In genomic region chr7:71752171-71752935, GRCh38 we compare ENCODE assay signal across 1 cellular context.
TF ChIP-seq lines count a peak whose summit lies in the region.

No MANE protein-coding gene starts in this region.

TF ChIP-seq in HepG2, 621 proteins besides CTCF, POLR2A, EP300 and RAD21 (continued from another document and continues in another):
- TF ChIP-seq ZNF282 (IDR thresholded peaks at IDR 0.05; ENCODE audit: partially characterized antibody) (no peak), TEF (CRISPR knock-in tag; IDR thresholded peaks at IDR 0.05) (no peak), ZNF720 (CRISPR knock-in tag; IDR thresholded peaks at IDR 0.05) (no peak), CREM (IDR thresholded peaks at IDR 0.05) (no peak), CREM (CRISPR knock-in tag; IDR thresholded peaks at IDR 0.05) (no peak), KDM2A (CRISPR knock-in tag; IDR thresholded peaks at IDR 0.05; ENCODE audit: borderline replicate concordance, low read depth) (peak; percentile 43; the same call in 1 of the 2 replicates), STAT5B (CRISPR knock-in tag; IDR thresholded peaks at IDR 0.05) (no peak), ZNF296 (CRISPR knock-in tag; conservative IDR thresholded peaks at IDR 0.05) (no peak), ZNF460 (CRISPR knock-in tag; IDR thresholded peaks at IDR 0.05; ENCODE audit: borderline replicate concordance) (no peak), RXRB (CRISPR knock-in tag; IDR thresholded peaks at IDR 0.05; ENCODE audit: borderline replicate concordance) (no peak), GTF2F1 (IDR thresholded peaks at IDR 0.05; ENCODE audit: low read length) (no peak), ATM (IDR thresholded peaks at IDR 0.05; ENCODE audit: borderline replicate concordance) (no peak), NCOA5 (CRISPR knock-in tag; IDR thresholded peaks at IDR 0.05) (no peak), ZNF317 (CRISPR knock-in tag; IDR thresholded peaks at IDR 0.05) (no peak), ZFP36 (IDR thresholded peaks at IDR 0.05; ENCODE audit: borderline replicate concordance, low read depth, low read length, partially characterized antibody) (peak; percentile 65), ZNF143 (CRISPR knock-in tag; IDR thresholded peaks at IDR 0.05) (no peak), RELA (CRISPR knock-in tag; IDR thresholded peaks at IDR 0.05) (no peak), ZNF142 (CRISPR knock-in tag; IDR thresholded peaks at IDR 0.05) (no peak), ZNF230 (CRISPR knock-in tag; IDR thresholded peaks at IDR 0.05) (no peak), POLR2AphosphoS2 (IDR thresholded peaks at IDR 0.05; ENCODE audit: low read depth, low read length) (no peak), ZNF776 (CRISPR knock-in tag; IDR thresholded peaks at IDR 0.05) (no peak), ZNF205 (CRISPR knock-in tag; IDR thresholded peaks at IDR 0.05) (peak; percentile 37; the same call in 1 of the 2 replicates)
- TF ChIP-seq, protein P1, sequence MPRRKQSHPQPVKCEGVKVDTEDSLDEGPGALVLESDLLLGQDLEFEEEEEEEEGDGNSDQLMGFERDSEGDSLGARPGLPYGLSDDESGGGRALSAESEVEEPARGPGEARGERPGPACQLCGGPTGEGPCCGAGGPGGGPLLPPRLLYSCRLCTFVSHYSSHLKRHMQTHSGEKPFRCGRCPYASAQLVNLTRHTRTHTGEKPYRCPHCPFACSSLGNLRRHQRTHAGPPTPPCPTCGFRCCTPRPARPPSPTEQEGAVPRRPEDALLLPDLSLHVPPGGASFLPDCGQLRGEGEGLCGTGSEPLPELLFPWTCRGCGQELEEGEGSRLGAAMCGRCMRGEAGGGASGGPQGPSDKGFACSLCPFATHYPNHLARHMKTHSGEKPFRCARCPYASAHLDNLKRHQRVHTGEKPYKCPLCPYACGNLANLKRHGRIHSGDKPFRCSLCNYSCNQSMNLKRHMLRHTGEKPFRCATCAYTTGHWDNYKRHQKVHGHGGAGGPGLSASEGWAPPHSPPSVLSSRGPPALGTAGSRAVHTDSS (CRISPR knock-in tag; conservative IDR thresholded peaks at IDR 0.05): no peak
- TF ChIP-seq, protein P2, sequence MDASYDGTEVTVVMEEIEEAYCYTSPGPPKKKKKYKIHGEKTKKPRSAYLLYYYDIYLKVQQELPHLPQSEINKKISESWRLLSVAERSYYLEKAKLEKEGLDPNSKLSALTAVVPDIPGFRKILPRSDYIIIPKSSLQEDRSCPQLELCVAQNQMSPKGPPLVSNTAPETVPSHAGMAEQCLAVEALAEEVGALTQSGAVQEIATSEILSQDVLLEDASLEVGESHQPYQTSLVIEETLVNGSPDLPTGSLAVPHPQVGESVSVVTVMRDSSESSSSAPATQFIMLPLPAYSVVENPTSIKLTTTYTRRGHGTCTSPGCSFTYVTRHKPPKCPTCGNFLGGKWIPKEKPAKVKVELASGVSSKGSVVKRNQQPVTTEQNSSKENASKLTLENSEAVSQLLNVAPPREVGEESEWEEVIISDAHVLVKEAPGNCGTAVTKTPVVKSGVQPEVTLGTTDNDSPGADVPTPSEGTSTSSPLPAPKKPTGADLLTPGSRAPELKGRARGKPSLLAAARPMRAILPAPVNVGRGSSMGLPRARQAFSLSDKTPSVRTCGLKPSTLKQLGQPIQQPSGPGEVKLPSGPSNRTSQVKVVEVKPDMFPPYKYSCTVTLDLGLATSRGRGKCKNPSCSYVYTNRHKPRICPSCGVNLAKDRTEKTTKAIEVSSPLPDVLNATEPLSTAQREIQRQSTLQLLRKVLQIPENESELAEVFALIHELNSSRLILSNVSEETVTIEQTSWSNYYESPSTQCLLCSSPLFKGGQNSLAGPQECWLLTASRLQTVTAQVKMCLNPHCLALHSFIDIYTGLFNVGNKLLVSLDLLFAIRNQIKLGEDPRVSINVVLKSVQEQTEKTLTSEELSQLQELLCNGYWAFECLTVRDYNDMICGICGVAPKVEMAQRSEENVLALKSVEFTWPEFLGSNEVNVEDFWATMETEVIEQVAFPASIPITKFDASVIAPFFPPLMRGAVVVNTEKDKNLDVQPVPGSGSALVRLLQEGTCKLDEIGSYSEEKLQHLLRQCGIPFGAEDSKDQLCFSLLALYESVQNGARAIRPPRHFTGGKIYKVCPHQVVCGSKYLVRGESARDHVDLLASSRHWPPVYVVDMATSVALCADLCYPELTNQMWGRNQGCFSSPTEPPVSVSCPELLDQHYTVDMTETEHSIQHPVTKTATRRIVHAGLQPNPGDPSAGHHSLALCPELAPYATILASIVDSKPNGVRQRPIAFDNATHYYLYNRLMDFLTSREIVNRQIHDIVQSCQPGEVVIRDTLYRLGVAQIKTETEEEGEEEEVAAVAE (CRISPR knock-in tag; IDR thresholded peaks at IDR 0.05; ENCODE audit: borderline replicate concordance): no peak
- TF ChIP-seq, protein P3, sequence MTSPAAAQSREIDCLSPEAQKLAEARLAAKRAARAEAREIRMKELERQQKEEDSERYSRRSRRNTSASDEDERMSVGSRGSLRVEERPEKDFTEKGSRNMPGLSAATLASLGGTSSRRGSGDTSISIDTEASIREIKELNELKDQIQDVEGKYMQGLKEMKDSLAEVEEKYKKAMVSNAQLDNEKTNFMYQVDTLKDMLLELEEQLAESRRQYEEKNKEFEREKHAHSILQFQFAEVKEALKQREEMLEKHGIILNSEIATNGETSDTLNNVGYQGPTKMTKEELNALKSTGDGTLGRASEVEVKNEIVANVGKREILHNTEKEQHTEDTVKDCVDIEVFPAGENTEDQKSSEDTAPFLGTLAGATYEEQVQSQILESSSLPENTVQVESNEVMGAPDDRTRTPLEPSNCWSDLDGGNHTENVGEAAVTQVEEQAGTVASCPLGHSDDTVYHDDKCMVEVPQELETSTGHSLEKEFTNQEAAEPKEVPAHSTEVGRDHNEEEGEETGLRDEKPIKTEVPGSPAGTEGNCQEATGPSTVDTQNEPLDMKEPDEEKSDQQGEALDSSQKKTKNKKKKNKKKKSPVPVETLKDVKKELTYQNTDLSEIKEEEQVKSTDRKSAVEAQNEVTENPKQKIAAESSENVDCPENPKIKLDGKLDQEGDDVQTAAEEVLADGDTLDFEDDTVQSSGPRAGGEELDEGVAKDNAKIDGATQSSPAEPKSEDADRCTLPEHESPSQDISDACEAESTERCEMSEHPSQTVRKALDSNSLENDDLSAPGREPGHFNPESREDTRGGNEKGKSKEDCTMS (CRISPR knock-in tag; conservative IDR thresholded peaks at IDR 0.05): no peak
- TF ChIP-seq, protein P4, sequence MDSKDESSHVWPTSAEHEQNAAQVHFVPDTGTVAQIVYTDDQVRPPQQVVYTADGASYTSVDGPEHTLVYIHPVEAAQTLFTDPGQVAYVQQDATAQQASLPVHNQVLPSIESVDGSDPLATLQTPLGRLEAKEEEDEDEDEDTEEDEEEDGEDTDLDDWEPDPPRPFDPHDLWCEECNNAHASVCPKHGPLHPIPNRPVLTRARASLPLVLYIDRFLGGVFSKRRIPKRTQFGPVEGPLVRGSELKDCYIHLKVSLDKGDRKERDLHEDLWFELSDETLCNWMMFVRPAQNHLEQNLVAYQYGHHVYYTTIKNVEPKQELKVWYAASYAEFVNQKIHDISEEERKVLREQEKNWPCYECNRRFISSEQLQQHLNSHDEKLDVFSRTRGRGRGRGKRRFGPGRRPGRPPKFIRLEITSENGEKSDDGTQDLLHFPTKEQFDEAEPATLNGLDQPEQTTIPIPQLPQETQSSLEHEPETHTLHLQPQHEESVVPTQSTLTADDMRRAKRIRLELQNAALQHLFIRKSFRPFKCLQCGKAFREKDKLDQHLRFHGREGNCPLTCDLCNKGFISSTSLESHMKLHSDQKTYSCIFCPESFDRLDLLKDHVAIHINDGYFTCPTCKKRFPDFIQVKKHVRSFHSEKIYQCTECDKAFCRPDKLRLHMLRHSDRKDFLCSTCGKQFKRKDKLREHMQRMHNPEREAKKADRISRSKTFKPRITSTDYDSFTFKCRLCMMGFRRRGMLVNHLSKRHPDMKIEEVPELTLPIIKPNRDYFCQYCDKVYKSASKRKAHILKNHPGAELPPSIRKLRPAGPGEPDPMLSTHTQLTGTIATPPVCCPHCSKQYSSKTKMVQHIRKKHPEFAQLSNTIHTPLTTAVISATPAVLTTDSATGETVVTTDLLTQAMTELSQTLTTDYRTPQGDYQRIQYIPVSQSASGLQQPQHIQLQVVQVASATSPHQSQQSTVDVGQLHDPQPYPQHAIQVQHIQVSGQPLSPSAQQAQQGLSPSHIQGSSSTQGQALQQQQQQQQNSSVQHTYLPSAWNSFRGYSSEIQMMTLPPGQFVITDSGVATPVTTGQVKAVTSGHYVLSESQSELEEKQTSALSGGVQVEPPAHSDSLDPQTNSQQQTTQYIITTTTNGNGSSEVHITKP (CRISPR knock-in tag; IDR thresholded peaks at IDR 0.05; ENCODE audit: low read depth): no peak
- TF ChIP-seq, protein P5, sequence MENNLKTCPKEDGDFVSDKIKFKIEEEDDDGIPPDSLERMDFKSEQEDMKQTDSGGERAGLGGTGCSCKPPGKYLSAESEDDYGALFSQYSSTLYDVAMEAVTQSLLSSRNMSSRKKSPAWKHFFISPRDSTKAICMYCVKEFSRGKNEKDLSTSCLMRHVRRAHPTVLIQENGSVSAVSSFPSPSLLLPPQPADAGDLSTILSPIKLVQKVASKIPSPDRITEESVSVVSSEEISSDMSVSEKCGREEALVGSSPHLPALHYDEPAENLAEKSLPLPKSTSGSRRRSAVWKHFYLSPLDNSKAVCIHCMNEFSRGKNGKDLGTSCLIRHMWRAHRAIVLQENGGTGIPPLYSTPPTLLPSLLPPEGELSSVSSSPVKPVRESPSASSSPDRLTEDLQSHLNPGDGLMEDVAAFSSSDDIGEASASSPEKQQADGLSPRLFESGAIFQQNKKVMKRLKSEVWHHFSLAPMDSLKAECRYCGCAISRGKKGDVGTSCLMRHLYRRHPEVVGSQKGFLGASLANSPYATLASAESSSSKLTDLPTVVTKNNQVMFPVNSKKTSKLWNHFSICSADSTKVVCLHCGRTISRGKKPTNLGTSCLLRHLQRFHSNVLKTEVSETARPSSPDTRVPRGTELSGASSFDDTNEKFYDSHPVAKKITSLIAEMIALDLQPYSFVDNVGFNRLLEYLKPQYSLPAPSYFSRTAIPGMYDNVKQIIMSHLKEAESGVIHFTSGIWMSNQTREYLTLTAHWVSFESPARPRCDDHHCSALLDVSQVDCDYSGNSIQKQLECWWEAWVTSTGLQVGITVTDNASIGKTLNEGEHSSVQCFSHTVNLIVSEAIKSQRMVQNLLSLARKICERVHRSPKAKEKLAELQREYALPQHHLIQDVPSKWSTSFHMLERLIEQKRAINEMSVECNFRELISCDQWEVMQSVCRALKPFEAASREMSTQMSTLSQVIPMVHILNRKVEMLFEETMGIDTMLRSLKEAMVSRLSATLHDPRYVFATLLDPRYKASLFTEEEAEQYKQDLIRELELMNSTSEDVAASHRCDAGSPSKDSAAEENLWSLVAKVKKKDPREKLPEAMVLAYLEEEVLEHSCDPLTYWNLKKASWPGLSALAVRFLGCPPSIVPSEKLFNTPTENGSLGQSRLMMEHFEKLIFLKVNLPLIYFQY (CRISPR knock-in tag; IDR thresholded peaks at IDR 0.05; ENCODE audit: borderline replicate concordance): no peak
- TF ChIP-seq, protein P6, sequence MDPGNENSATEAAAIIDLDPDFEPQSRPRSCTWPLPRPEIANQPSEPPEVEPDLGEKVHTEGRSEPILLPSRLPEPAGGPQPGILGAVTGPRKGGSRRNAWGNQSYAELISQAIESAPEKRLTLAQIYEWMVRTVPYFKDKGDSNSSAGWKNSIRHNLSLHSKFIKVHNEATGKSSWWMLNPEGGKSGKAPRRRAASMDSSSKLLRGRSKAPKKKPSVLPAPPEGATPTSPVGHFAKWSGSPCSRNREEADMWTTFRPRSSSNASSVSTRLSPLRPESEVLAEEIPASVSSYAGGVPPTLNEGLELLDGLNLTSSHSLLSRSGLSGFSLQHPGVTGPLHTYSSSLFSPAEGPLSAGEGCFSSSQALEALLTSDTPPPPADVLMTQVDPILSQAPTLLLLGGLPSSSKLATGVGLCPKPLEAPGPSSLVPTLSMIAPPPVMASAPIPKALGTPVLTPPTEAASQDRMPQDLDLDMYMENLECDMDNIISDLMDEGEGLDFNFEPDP (CRISPR knock-in tag; conservative IDR thresholded peaks at IDR 0.05): no peak
